ENCODE assay signal across 8 cellular contexts in genomic region chrX:21745756-21746155, GRCh38. TPM values are rescaled to one million over a fixed set of nuclear protein-coding genes. Genes with fewer than 3 reads are reported as not detected.
A peak's percentile ranks its signal among the peaks of the same experiment; 100 is the strongest.
DNase-seq lines count a peak whose midpoint lies in the region; ATAC-seq, FAIRE-seq and TF ChIP-seq lines count a peak whose summit lies in the region.

No MANE protein-coding gene starts in this region.

- H3K4me1 ChIP-seq in OCI-LY7 (ENCODE audit: insufficient read depth, low read length, poor library complexity, severe bottlenecking) (no peaks in the 10 kb centered on the region), right cardiac atrium (ENCODE audit: control insufficient read depth, insufficient read depth, low read length) (no peaks in the 10 kb centered on the region)

- no peak overlapping the region for H3K27ac ChIP-seq in OCI-LY7 (ENCODE audit: low read depth, low read length, poor library complexity, severe bottlenecking)
- no peak overlapping the region for H3K27ac ChIP-seq in right cardiac atrium (ENCODE audit: low read length)

- no peaks in the 10 kb centered on the region for H3K36me3 ChIP-seq in OCI-LY7 (ENCODE audit: insufficient read depth, low read length)

- no peaks in the 10 kb centered on the region for H3K79me2 ChIP-seq in OCI-LY7 (ENCODE audit: insufficient read depth, low read depth, low read length)

- POLR2A ChIA-PET in OCI-LY7 (lab: Charles Lee), result no interaction called here

- peak; percentile 64 for ATAC-seq in GM18858 (IDR thresholded peaks at IDR 0.05; ENCODE audit: unreplicated experiment)
- ATAC-seq in right cardiac atrium, result no peak
- no peak for ATAC-seq in HG02610 (IDR thresholded peaks at IDR 0.05; ENCODE audit: unreplicated experiment)

- no peaks in the 10 kb centered on the region for H3K9me2 ChIP-seq in OCI-LY7 (ENCODE audit: insufficient read depth, low read length)

- no peak overlapping the region for H2AFZ ChIP-seq in OCI-LY7 (ENCODE audit: low read length)

- intact Hi-C loops in OCI-LY7 (cut with micrococcal nuclease; ENCODE audit: unreplicated experiment) (loop anchor here (5.0 kb wide), 1 partner anchor 1218 kb away; no protein-coding TSS in a partner anchor), right cardiac atrium (cut with DNase I) (loop anchor here in 1 of 4 donors (10.0 kb wide), 1 partner anchor 1221 kb away; no protein-coding TSS in a partner anchor)

- H3K9me3 ChIP-seq in OCI-LY7 (ENCODE audit: low read length) (no peaks in the 10 kb centered on the region), right cardiac atrium (ENCODE audit: control insufficient read depth, low read length) (no peaks in the 10 kb centered on the region)

- CTCF ChIA-PET in OCI-LY7 (lab: Charles Lee; ENCODE audit: unreplicated experiment), result no interaction called here

- no peak for FAIRE-seq in frontal cortex (lab: Jason Lieb, UNC)

- no TSS peak for BruUV-seq in OCI-LY7 (replicated peaks; lab: Mats Ljungman, UMichigan)

- 34% methylated on average over 4 of the region's 4 CpGs for WGBS in right cardiac atrium

- H4K20me1 ChIP-seq in OCI-LY7 (ENCODE audit: insufficient read depth, low read length), result no peaks in the 10 kb centered on the region

- DNase-seq in AG20443 (ENCODE audit: low spot score), result peak; percentile 27
- DNase-seq in OCI-LY7 (ENCODE audit: low spot score), result peak; percentile 19
- DNase-seq in activated effector memory CD4-positive, alpha-beta T cell treated with Interleukin-2 at 50 U/mL for 16 hours, result peak; percentile 0
- peak in 2 of 3 donors; percentile 45 to 64 for DNase-seq in right cardiac atrium
- DNase-seq in stimulated activated CD4-positive, alpha-beta T cell treated with anti-CD3 and anti-CD28 coated beads, TNF-alpha, amount 100 ng/mL, for 1 hour (ENCODE audit: low read depth in 3 of 3, low spot score in 1 of 3), result peak in 2 of 3 donors; percentile 2 to 19
- DNase-seq in frontal cortex (ENCODE audit: low spot score in 2 of 2), result no peak

- H3K4me2 ChIP-seq in OCI-LY7 (ENCODE audit: low read length), result no peak overlapping the region

- H3K4me3 ChIP-seq in OCI-LY7 (ENCODE audit: low read depth, low read length, poor library complexity, severe bottlenecking) (no peak overlapping the region), right cardiac atrium (ENCODE audit: low read length) (no peak overlapping the region)

- peak; percentile 78 for TF ChIP-seq CTCF in OCI-LY7 (conservative IDR thresholded peaks at IDR 0.05; ENCODE audit: low read length)

- H3K27me3 ChIP-seq in right cardiac atrium (ENCODE audit: control insufficient read depth, insufficient read depth), result no peaks in the 10 kb centered on the region

RNA-seq across cellular contexts. Expression of gene SMPX, which starts 12.2 kb away (rescaled TPM):
- total RNA-seq in OCI-LY7 (2014; rRNA removed; shearing (Covaris generic)), result not detected in 2 replicates
- total RNA-seq in OCI-LY7 (2022) (not detected in 2 replicates), right cardiac atrium (100 to 1,000 TPM; 422 to 570 (median 436) TPM), frontal cortex (not detected)
- polyA plus RNA-seq in right cardiac atrium, result 714 TPM

Comparison
In these comparisons a context has a peak if more than half of its experiments do, and no peak if none do; other contexts are left out.
1. DNase-seq: peak in AG20443 (single experiment), OCI-LY7 (single experiment), activated effector memory CD4-positive, alpha-beta T cell treated with Interleukin-2 at 50 U/mL for 16 hours (single experiment), right cardiac atrium (2 of 3) and stimulated activated CD4-positive, alpha-beta T cell treated with anti-CD3 and anti-CD28 coated beads, TNF-alpha, amount 100 ng/mL, for 1 hour (2 of 3); none in frontal cortex (0 of 2).
2. RNA of gene SMPX, which starts 12.2 kb away (total RNA-seq): 422 to 570 TPM in right cardiac atrium; not detected in OCI-LY7 and not detected in frontal cortex (single experiment); every median in the first group is over 100 times any median in the second.